Comparison of ENCODE assay signal across 24 cellular contexts in the genomic region with DNA sequence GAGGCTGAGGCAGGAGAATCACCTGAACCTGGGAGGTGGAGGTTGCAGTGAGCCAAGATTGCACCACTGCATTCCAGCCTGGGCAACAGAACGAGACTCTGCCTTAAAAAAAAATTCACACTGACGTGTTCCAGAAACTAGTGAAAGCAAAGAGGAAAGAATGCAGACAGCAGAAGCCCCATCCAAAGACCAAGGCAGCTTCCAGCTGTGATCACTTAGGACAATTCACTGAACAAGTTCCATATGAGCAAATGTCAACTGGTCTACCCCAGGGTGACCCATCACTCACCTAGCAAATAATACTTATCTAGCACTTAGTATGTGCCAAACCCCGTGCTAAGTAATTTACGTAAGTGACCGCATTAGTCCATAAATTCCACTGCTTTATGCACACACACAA.
A peak's percentile ranks its signal among the peaks of the same experiment; 100 is the strongest.
DNase-seq lines count a peak whose midpoint lies in the region; ATAC-seq and TF ChIP-seq lines count a peak whose summit lies in the region.
"Had no signal": no experiment of that assay in that cellular context is flagged by ENCODE, and none has a peak within 500 bp of the region (broad histone marks: within the 10 kb centered on the region; RNA-seq: fewer than 3 reads in every experiment).

No MANE protein-coding gene starts in this region.

- H3K27ac ChIP-seq in AG04450 (ENCODE audit: low read depth, low read length), result no peak overlapping the region
- peak overlapping the region; percentile 30 for H3K27ac ChIP-seq in GM23248
- H3K27ac ChIP-seq: neural progenitor cell, upper lobe of left lung, WERI-Rb-1 had no signal

- ATAC-seq in left lobe of liver, result peak; percentile 37
- no peak for ATAC-seq in GM18502 (IDR thresholded peaks at IDR 0.05; ENCODE audit: poor library complexity, unreplicated experiment)
- ATAC-seq in mucosa of descending colon, result no peak

- H2AFZ ChIP-seq in GM23248, result no peak overlapping the region
- H2AFZ ChIP-seq: neural progenitor cell had no signal

- no peaks in the 10 kb centered on the region for H3K9me3 Mint-ChIP-seq in endothelial cell (ENCODE audit: unreplicated experiment)

- H3F3A ChIP-seq in GM23248 (ENCODE audit: insufficient read depth), result peaks cover 13% of the 10 kb centered on the region

- H3K9ac ChIP-seq in GM23248, result no peak overlapping the region
- H3K9ac ChIP-seq: neural progenitor cell had no signal

- H3K27me3 Mint-ChIP-seq in endothelial cell (ENCODE audit: unreplicated experiment), result no peaks in the 10 kb centered on the region
- H3K27me3 Mint-ChIP-seq: activated CD4-positive, alpha-beta T cell treated with anti-CD3 and anti-CD28 coated beads, Interleukin-2, amount 10 ng/mL, durations not matched to agents 7 days and 5 days had no signal

- H3K9me3 ChIP-seq in AG04450 (ENCODE audit: control insufficient read depth, insufficient read depth, low read length), result no peaks in the 10 kb centered on the region
- H3K9me3 ChIP-seq in GM23248 (ENCODE audit: low read depth), result no peaks in the 10 kb centered on the region
- H3K9me3 ChIP-seq in mucosa of descending colon, result no peaks in the 10 kb centered on the region
- H3K9me3 ChIP-seq: BE2C, upper lobe of left lung had no signal

- CTCF ChIA-PET in AG04450 (lab: Charles Lee), result no interaction called here

- POLR2A ChIA-PET in AG04450 (lab: Yijun Ruan, JAX), result no interaction called here

- no peaks in the 10 kb centered on the region for H3K36me3 ChIP-seq in GM23248 (ENCODE audit: low read depth)
- no peaks in the 10 kb centered on the region for H3K36me3 ChIP-seq in mucosa of descending colon (ENCODE audit: low read depth)
- H3K36me3 ChIP-seq: BE2C, neural progenitor cell, upper lobe of left lung, WERI-Rb-1 had no signal

- 4 to 8% methylated on average over 5 of the region's 5 CpGs for WGBS in GM23248 (ENCODE audit: low coverage in 1 of 2, low lambda C conversion rate in 2 of 2, missing lambda C conversion rate in 2 of 2), 2 experiments

- DNase-seq in AG04450 (ENCODE audit: low read depth, low spot score) (peak; percentile 20), GM23248 (peak; percentile 76), fibroblast of villous mesenchyme (ENCODE audit: low read depth) (peak; percentile 23), left lobe of liver (ENCODE audit: low spot score) (no peak), endothelial cell (ENCODE audit: low spot score) (no peak), mucosa of descending colon (no peak), activated gamma-delta T cell (lab: John Stamatoyannopoulos, UW) (no peak)
- DNase-seq: 8988T; activated CD4-positive, alpha-beta T cell treated with anti-CD3 and anti-CD28 coated beads, Interleukin-2, amount 10 ng/mL, durations not matched to agents 7 days and 5 days; activated naive CD4-positive, alpha-beta T cell treated with Interleukin-2 at 50 U/mL for 16 hours; activated T-cell treated with anti-CD3 and anti-CD28 coated beads, Interleukin-2, amount 50 U/mL, for 48 hours; amniotic stem cell; BE2C; COR-L47; dermis blood vessel endothelial cell; DMS79 treated with DMSO at 0.1 percent for 48 hours; foreskin fibroblast; NCI-H1105 treated with DMSO at 0.1 percent for 48 hours; NCI-H2081; NCI-H82; upper lobe of left lung; WERI-Rb-1 had no signal

- H3K4me3 ChIP-seq in AG04450 (ENCODE audit: low read depth, low read length), result no peak overlapping the region
- H3K4me3 ChIP-seq in GM23248, result no peak overlapping the region
- H3K4me3 ChIP-seq in fibroblast of villous mesenchyme (ENCODE audit: low read depth, low read length), result no peak overlapping the region
- H3K4me3 ChIP-seq in mucosa of descending colon, result no peak overlapping the region
- H3K4me3 ChIP-seq: neural progenitor cell, upper lobe of left lung had no signal

- peaks cover 13% of the 10 kb centered on the region for H3K4me1 Mint-ChIP-seq in endothelial cell (ENCODE audit: unreplicated experiment)
- H3K4me1 Mint-ChIP-seq: activated CD4-positive, alpha-beta T cell treated with anti-CD3 and anti-CD28 coated beads, Interleukin-2, amount 10 ng/mL, durations not matched to agents 7 days and 5 days had no signal

- intact Hi-C loops in mucosa of descending colon (cut with DNase I, micrococcal nuclease), result no loop called here

- H3K27ac Mint-ChIP-seq in endothelial cell (ENCODE audit: unreplicated experiment), result no peak overlapping the region
- H3K27ac Mint-ChIP-seq: activated CD4-positive, alpha-beta T cell treated with anti-CD3 and anti-CD28 coated beads, Interleukin-2, amount 10 ng/mL, durations not matched to agents 7 days and 5 days; neural progenitor cell had no signal

- TF ChIP-seq CTCF in AG04450 (IDR thresholded peaks at IDR 0.05; ENCODE audit: low read depth, low read length), result no peak
- TF ChIP-seq CTCF in fibroblast of villous mesenchyme (IDR thresholded peaks at IDR 0.05; ENCODE audit: insufficient read depth, low read depth, low read length), result no peak
- no peak for TF ChIP-seq CTCF in endothelial cell (IDR thresholded peaks at IDR 0.05; ENCODE audit: unreplicated experiment)
- TF ChIP-seq CTCF in mucosa of descending colon (IDR thresholded peaks at IDR 0.05), result no peak

- no peaks in the 10 kb centered on the region for H3K79me2 ChIP-seq in GM23248 (ENCODE audit: insufficient read depth)

- H4K20me1 ChIP-seq in GM23248 (ENCODE audit: insufficient read depth), result no peaks in the 10 kb centered on the region; the same call in 1 of the 2 replicates

- no peaks in the 10 kb centered on the region for H3K27me3 ChIP-seq in AG04450 (ENCODE audit: control insufficient read depth, insufficient read depth, low read length)
- H3K27me3 ChIP-seq in GM23248 (replicated peaks; ENCODE audit: insufficient read depth), result no peaks in the 10 kb centered on the region
- H3K27me3 ChIP-seq: BE2C, neural progenitor cell, upper lobe of left lung had no signal

- H3K9me2 ChIP-seq in GM23248 (ENCODE audit: insufficient read depth), result no peaks in the 10 kb centered on the region

- H3K4me3 Mint-ChIP-seq in endothelial cell (ENCODE audit: unreplicated experiment), result no peak overlapping the region
- H3K4me3 Mint-ChIP-seq: activated CD4-positive, alpha-beta T cell treated with anti-CD3 and anti-CD28 coated beads, Interleukin-2, amount 10 ng/mL, durations not matched to agents 7 days and 5 days; neural progenitor cell had no signal

- in situ Hi-C loops in GM23248 (cut with MboI), result no loop called here

- no peaks in the 10 kb centered on the region for H3K36me3 Mint-ChIP-seq in endothelial cell (ENCODE audit: low read depth, unreplicated experiment)

- H3K4me1 ChIP-seq in GM23248 (ENCODE audit: insufficient read depth) (peaks cover 14% of the 10 kb centered on the region), mucosa of descending colon (ENCODE audit: low read depth) (peaks cover 18% of the 10 kb centered on the region)
- H3K4me1 ChIP-seq: BE2C, neural progenitor cell had no signal

- H3K4me2 ChIP-seq in GM23248 (ENCODE audit: unreplicated experiment), result peak overlapping the region; percentile 54
- H3K4me2 ChIP-seq: neural progenitor cell had no signal

Comparison
In these comparisons a context has a peak if more than half of its experiments do, and no peak if none do; other contexts are left out.
1. DNase-seq: peak in AG04450 (single experiment), GM23248 (single experiment) and fibroblast of villous mesenchyme (single experiment); none in left lobe of liver (single experiment), endothelial cell (single experiment), mucosa of descending colon (0 of 3) and activated gamma-delta T cell (single experiment).